Comparison of ENCODE assay signal across 9 cellular contexts in genomic region chr11:72308226-72309073, GRCh38.
DNase-seq lines count a peak whose midpoint lies in the region; ATAC-seq and TF ChIP-seq lines count a peak whose summit lies in the region.
"Had no signal": no experiment of that assay in that cellular context is flagged by ENCODE, and none has a peak within 500 bp of the region (broad histone marks: within the 10 kb centered on the region; RNA-seq: fewer than 3 reads in every experiment).

No MANE protein-coding gene starts in this region.

- H2BK15ac ChIP-seq in mesendoderm (replicated peaks; ENCODE audit: low read depth), result no peak overlapping the region

- DNase-seq in GM19240 (ENCODE audit: insufficient read length, low spot score), result peak; percentile 22
- DNase-seq in NCI-H2227 (lab: John Stamatoyannopoulos, UW; ENCODE audit: unreplicated experiment), result peak; percentile 93
- DNase-seq in cerebellar cortex (ENCODE audit: low spot score), result peak; percentile 25
- peak; percentile 95 for DNase-seq in retinal pigment epithelial cell (ENCODE audit: low read depth)
- no peak for DNase-seq in mesendoderm
- DNase-seq in effector memory CD4-positive, alpha-beta T cell, result no peak
- no peak for DNase-seq in stimulated activated effector memory CD8-positive, alpha-beta T cell treated with anti-CD3 and anti-CD28 coated beads, Interleukin-12 subunit alpha, Interleukin-12 subunit beta, amount 100 ng/mL, for 72 hours (ENCODE audit: low spot score in 2 of 2)
- no peak for DNase-seq in T-helper 9 cell
- DNase-seq: OCI-M1 had no signal

- no peak overlapping the region for H3K27ac Mint-ChIP-seq in stimulated activated effector memory CD8-positive, alpha-beta T cell treated with anti-CD3 and anti-CD28 coated beads, Interleukin-12 subunit alpha, Interleukin-12 subunit beta, amount 100 ng/mL, for 72 hours

- H3K9me3 ChIP-seq in effector memory CD4-positive, alpha-beta T cell (ENCODE audit: control insufficient read depth, low read length), result no peaks in the 10 kb centered on the region

- no peak overlapping the region for H3K56ac ChIP-seq in mesendoderm (ENCODE audit: low read length)

- no peaks in the 10 kb centered on the region for H3K4me1 ChIP-seq in mesendoderm (ENCODE audit: control insufficient read depth, low read depth, low read length)
- H3K4me1 ChIP-seq in effector memory CD4-positive, alpha-beta T cell (ENCODE audit: control insufficient read depth, insufficient read depth, low read length, poor library complexity, severe bottlenecking), result no peaks in the 10 kb centered on the region

- no peak for TF ChIP-seq CTCF in retinal pigment epithelial cell (conservative IDR thresholded peaks at IDR 0.05; ENCODE audit: low read depth, low read length)

- H4K8ac ChIP-seq in mesendoderm (ENCODE audit: low read depth, low read length), result no peak overlapping the region

- no peak overlapping the region for H3K23ac ChIP-seq in mesendoderm (ENCODE audit: low read length)

- no peak overlapping the region for H4K5ac ChIP-seq in mesendoderm (ENCODE audit: low read length)

- no peaks in the 10 kb centered on the region for H3K27me3 ChIP-seq in mesendoderm (ENCODE audit: insufficient read depth, low read length, poor library complexity)
- no peaks in the 10 kb centered on the region for H3K27me3 ChIP-seq in effector memory CD4-positive, alpha-beta T cell (replicated peaks; ENCODE audit: control insufficient read depth, insufficient read depth, low read length, poor library complexity, severe bottlenecking)

- no peaks in the 10 kb centered on the region for H3K79me1 ChIP-seq in mesendoderm (ENCODE audit: low read length)

- no peak overlapping the region for H3K4me2 ChIP-seq in mesendoderm (ENCODE audit: low read length)

- H3K4ac ChIP-seq in mesendoderm (ENCODE audit: low read depth, low read length), result no peak overlapping the region

- no peak for ATAC-seq in stimulated activated effector memory CD8-positive, alpha-beta T cell treated with anti-CD3 and anti-CD28 coated beads, Interleukin-12 subunit alpha, Interleukin-12 subunit beta, amount 100 ng/mL, for 72 hours

- H3K27ac ChIP-seq in mesendoderm (ENCODE audit: low read depth, low read length), result no peak overlapping the region
- no peak overlapping the region for H3K27ac ChIP-seq in effector memory CD4-positive, alpha-beta T cell (ENCODE audit: insufficient read depth, low read length, poor library complexity, severe bottlenecking)

- H2AK5ac ChIP-seq in mesendoderm (ENCODE audit: low read length), result no peak overlapping the region

- H3K18ac ChIP-seq in mesendoderm (ENCODE audit: low read length), result no peak overlapping the region

- no CpG with 5 or more reads among the region's 17 CpGs for WGBS in mesendoderm (ENCODE audit: extremely low coverage, insufficient coverage, low lambda C conversion rate)

- no peaks in the 10 kb centered on the region for H3K4me1 Mint-ChIP-seq in stimulated activated effector memory CD8-positive, alpha-beta T cell treated with anti-CD3 and anti-CD28 coated beads, Interleukin-12 subunit alpha, Interleukin-12 subunit beta, amount 100 ng/mL, for 72 hours

- H3K36me3 ChIP-seq in mesendoderm (ENCODE audit: control insufficient read depth, insufficient read depth, low read length), result no peaks in the 10 kb centered on the region
- peaks cover 41% of the 10 kb centered on the region for H3K36me3 ChIP-seq in effector memory CD4-positive, alpha-beta T cell (ENCODE audit: control insufficient read depth, insufficient read depth, low read length)

- H3K79me2 ChIP-seq in mesendoderm (ENCODE audit: control insufficient read depth, insufficient read depth, low read length), result no peaks in the 10 kb centered on the region

- no peak overlapping the region for H2BK5ac ChIP-seq in mesendoderm (ENCODE audit: low read length)

- H3K9me3 Mint-ChIP-seq in stimulated activated effector memory CD8-positive, alpha-beta T cell treated with anti-CD3 and anti-CD28 coated beads, Interleukin-12 subunit alpha, Interleukin-12 subunit beta, amount 100 ng/mL, for 72 hours, result no peaks in the 10 kb centered on the region

- H2BK120ac ChIP-seq in mesendoderm (ENCODE audit: low read depth, low read length), result no peak overlapping the region

- H3K4me3 ChIP-seq in retinal pigment epithelial cell (ENCODE audit: low read length), result no peak overlapping the region
- H3K4me3 ChIP-seq in mesendoderm (ENCODE audit: low read length), result no peak overlapping the region
- no peak overlapping the region for H3K4me3 ChIP-seq in effector memory CD4-positive, alpha-beta T cell (ENCODE audit: insufficient read depth, low read depth, low read length, poor library complexity, severe bottlenecking)

- peaks cover 4% of the 10 kb centered on the region for H3K36me3 Mint-ChIP-seq in stimulated activated effector memory CD8-positive, alpha-beta T cell treated with anti-CD3 and anti-CD28 coated beads, Interleukin-12 subunit alpha, Interleukin-12 subunit beta, amount 100 ng/mL, for 72 hours

- no peak overlapping the region for H3K9ac ChIP-seq in mesendoderm (ENCODE audit: low read length)

- H3K4me3 Mint-ChIP-seq in stimulated activated effector memory CD8-positive, alpha-beta T cell treated with anti-CD3 and anti-CD28 coated beads, Interleukin-12 subunit alpha, Interleukin-12 subunit beta, amount 100 ng/mL, for 72 hours, result no peak overlapping the region

Comparison
In these comparisons a context has a peak if more than half of its experiments do, and no peak if none do; other contexts are left out.
1. DNase-seq: peak in GM19240 (single experiment), NCI-H2227 (single experiment), cerebellar cortex (single experiment) and retinal pigment epithelial cell (single experiment); none in mesendoderm (single experiment), effector memory CD4-positive, alpha-beta T cell (0 of 3), stimulated activated effector memory CD8-positive, alpha-beta T cell treated with anti-CD3 and anti-CD28 coated beads, Interleukin-12 subunit alpha, Interleukin-12 subunit beta, amount 100 ng/mL, for 72 hours (0 of 2) and T-helper 9 cell (single experiment).